In the genomic region with DNA sequence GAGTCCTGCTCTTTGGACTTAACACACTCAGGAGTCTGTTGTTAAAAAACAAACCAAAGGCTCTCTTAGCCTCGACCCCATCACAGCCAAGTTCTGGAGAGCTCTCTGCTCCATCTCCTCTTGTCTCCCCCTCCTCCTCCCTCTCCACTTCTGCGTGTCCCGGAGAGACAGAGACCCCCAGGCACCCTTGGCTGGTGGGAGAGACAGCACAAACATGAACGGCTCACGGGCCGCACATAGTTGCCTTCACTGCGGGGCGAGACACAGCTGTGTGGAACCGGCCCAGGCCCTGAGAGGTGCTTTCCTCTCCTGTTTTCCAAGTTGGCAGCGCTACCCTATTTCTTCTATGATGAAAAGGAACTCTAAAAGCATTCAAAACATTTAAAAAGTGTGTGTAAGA, we compare ENCODE assay signal across 17 cellular contexts. TPM values are rescaled to one million over a fixed set of nuclear protein-coding genes. Genes with fewer than 3 reads are reported as not detected.
A peak's percentile ranks its signal among the peaks of the same experiment; 100 is the strongest.
DNase-seq lines count a peak whose midpoint lies in the region; ATAC-seq, FAIRE-seq and TF ChIP-seq lines count a peak whose summit lies in the region.
"Had no signal": no experiment of that assay in that cellular context is flagged by ENCODE, and none has a peak within 500 bp of the region (broad histone marks: within the 10 kb centered on the region; RNA-seq: fewer than 3 reads in every experiment).

No MANE protein-coding gene starts in this region.

- H3K4me1 ChIP-seq in right atrium auricular region (no peaks in the 10 kb centered on the region), astrocyte (ENCODE audit: insufficient read depth, low read length) (no peaks in the 10 kb centered on the region), neuronal stem cell (ENCODE audit: control insufficient read depth in 2 of 2, insufficient read depth in 1 of 2, low read depth in 1 of 2, low read length in 2 of 2) (peaks cover 9 to 29% of the 10 kb centered on the region in 2 donors), aorta (ENCODE audit: control insufficient read depth in 1 of 2, insufficient read depth in 2 of 2, low read length in 2 of 2) (no peaks in the 10 kb centered on the region)

- H3K4me1 Mint-ChIP-seq in astrocyte (ENCODE audit: low read depth, unreplicated experiment) = no peaks in the 10 kb centered on the region
- H3K4me1 Mint-ChIP-seq in stimulated activated naive CD8-positive, alpha-beta T cell treated with anti-CD3 and anti-CD28 coated beads, Interleukin-15, amount 100 ng/mL, for 72 hours = no peaks in the 10 kb centered on the region
- H3K4me1 Mint-ChIP-seq: CD14-positive monocyte had no signal

- H3K9me3 ChIP-seq in right atrium auricular region (peaks cover 0 to 7% of the 10 kb centered on the region in 2 donors), astrocyte (ENCODE audit: insufficient read depth, low read depth, low read length) (peaks cover 6% of the 10 kb centered on the region), neuronal stem cell (replicated peaks in 1 of 2; ENCODE audit: control insufficient read depth in 2 of 2, insufficient read depth in 1 of 2, low read depth in 1 of 2, low read length in 2 of 2) (peaks cover 13 to 15% of the 10 kb centered on the region in 2 donors), aorta (ENCODE audit: control insufficient read depth, low read length) (no peaks in the 10 kb centered on the region)

- H3K9me3 Mint-ChIP-seq in astrocyte (ENCODE audit: unreplicated experiment) = peaks cover 6% of the 10 kb centered on the region
- H3K9me3 Mint-ChIP-seq in stimulated activated naive CD8-positive, alpha-beta T cell treated with anti-CD3 and anti-CD28 coated beads, Interleukin-15, amount 100 ng/mL, for 72 hours = peaks cover 12 to 21% of the 10 kb centered on the region in 2 donors

- H3K27me3 Mint-ChIP-seq in astrocyte (ENCODE audit: low read depth, unreplicated experiment) = peaks cover 20% of the 10 kb centered on the region
- H3K27me3 Mint-ChIP-seq in stimulated activated naive CD8-positive, alpha-beta T cell treated with anti-CD3 and anti-CD28 coated beads, Interleukin-15, amount 100 ng/mL, for 72 hours = peaks cover 21% of the 10 kb centered on the region

- peak overlapping the region; percentile 59 for H2BK12ac ChIP-seq in neuronal stem cell (ENCODE audit: low read length)

- no peak overlapping the region for H3K9ac ChIP-seq in astrocyte (ENCODE audit: low read length)
- no peak overlapping the region for H3K9ac ChIP-seq in neuronal stem cell (ENCODE audit: low read depth, low read length, poor library complexity)

- ATAC-seq in aorta (ENCODE audit: low FRiP score) = no peak
- ATAC-seq in stimulated activated naive CD8-positive, alpha-beta T cell treated with anti-CD3 and anti-CD28 coated beads, Interleukin-15, amount 100 ng/mL, for 72 hours = no peak

- H3K4me3 Mint-ChIP-seq in astrocyte (ENCODE audit: unreplicated experiment) = peak overlapping the region; percentile 20
- H3K4me3 Mint-ChIP-seq in stimulated activated naive CD8-positive, alpha-beta T cell treated with anti-CD3 and anti-CD28 coated beads, Interleukin-15, amount 100 ng/mL, for 72 hours = no peak overlapping the region
- H3K4me3 Mint-ChIP-seq: CD14-positive monocyte had no signal

- no peaks in the 10 kb centered on the region for H3K79me2 ChIP-seq in astrocyte (ENCODE audit: insufficient read depth, low read length)

- H3K18ac ChIP-seq in neuronal stem cell (ENCODE audit: low read length) = peak overlapping the region; percentile 76

- no peak for TF ChIP-seq CTCF in right atrium auricular region (IDR thresholded peaks at IDR 0.05)
- TF ChIP-seq CTCF in astrocyte (IDR thresholded peaks at IDR 0.05; ENCODE audit: insufficient read depth, low read depth, low read length) = no peak

- no peak overlapping the region for H3K4ac ChIP-seq in neuronal stem cell (ENCODE audit: low read length)

- H2BK5ac ChIP-seq in neuronal stem cell (ENCODE audit: low read length) = peak overlapping the region; percentile 72

- H3K36me3 ChIP-seq in right atrium auricular region (no peaks in the 10 kb centered on the region), astrocyte (ENCODE audit: insufficient read depth, low read length) (no peaks in the 10 kb centered on the region), neuronal stem cell (replicated peaks in 1 of 2; ENCODE audit: control insufficient read depth in 2 of 2, insufficient read depth in 2 of 2, low read length in 2 of 2) (no peaks in the 10 kb centered on the region), aorta (ENCODE audit: control insufficient read depth in 1 of 2, insufficient read depth in 2 of 2, low read length in 1 of 2) (no peaks in the 10 kb centered on the region)

- peaks cover 4% of the 10 kb centered on the region for H3K79me1 ChIP-seq in neuronal stem cell (ENCODE audit: low read depth, low read length)

- peak overlapping the region; percentile 18 for H2BK15ac ChIP-seq in neuronal stem cell (ENCODE audit: low read length)

- peak; percentile 46 for DNase-seq in cardiac septum (ENCODE audit: low spot score)
- DNase-seq in right atrium auricular region (ENCODE audit: low spot score) = no peak
- DNase-seq in astrocyte (ENCODE audit: low read depth) = no peak
- no peak for DNase-seq in neuronal stem cell (ENCODE audit: low spot score)
- DNase-seq in aorta = peak; percentile 30 to 63
- no peak for DNase-seq in stimulated activated naive CD8-positive, alpha-beta T cell treated with anti-CD3 and anti-CD28 coated beads, Interleukin-15, amount 100 ng/mL, for 72 hours
- DNase-seq in NCI-H2171 treated with DMSO at 0.1 percent for 48 hours (lab: John Stamatoyannopoulos, UW) = no peak
- DNase-seq: AML-193, DMS153, EL, NCI-H1092 treated with DMSO at 0.1 percent for 48 hours, NCI-H2081 treated with DMSO at 0.1 percent for 48 hours, NCI-H510A treated with DMSO at 0.1 percent for 48 hours, PC-9 had no signal

- H3K4me2 ChIP-seq in astrocyte (ENCODE audit: low read length) (no peak overlapping the region), neuronal stem cell (ENCODE audit: insufficient read depth, low read length, poor library complexity, severe bottlenecking) (no peak overlapping the region)
- H3K4me2 ChIP-seq: PC-9 had no signal

- no peak overlapping the region for H3K27ac Mint-ChIP-seq in astrocyte (ENCODE audit: unreplicated experiment)
- no peak overlapping the region for H3K27ac Mint-ChIP-seq in stimulated activated naive CD8-positive, alpha-beta T cell treated with anti-CD3 and anti-CD28 coated beads, Interleukin-15, amount 100 ng/mL, for 72 hours

- H3K4me3 ChIP-seq in right atrium auricular region (no peak overlapping the region), astrocyte (ENCODE audit: insufficient read depth, low read depth, low read length) (no peak overlapping the region), neuronal stem cell (ENCODE audit: low read length in 2 of 2) (no peak overlapping the region), aorta (ENCODE audit: low read length in 2 of 2) (no peak overlapping the region)
- H3K4me3 ChIP-seq: PC-9 had no signal

- peak overlapping the region; percentile 40 for H3K23ac ChIP-seq in neuronal stem cell (ENCODE audit: low read depth, low read length, poor library complexity)

- H4K8ac ChIP-seq in neuronal stem cell (ENCODE audit: low read depth, low read length) = no peak overlapping the region

- no peaks in the 10 kb centered on the region for H3K27me3 ChIP-seq in right atrium auricular region
- H3K27me3 ChIP-seq in astrocyte (ENCODE audit: insufficient read depth, low read length) = peaks cover 12% of the 10 kb centered on the region
- H3K27me3 ChIP-seq in neuronal stem cell (ENCODE audit: control insufficient read depth in 3 of 3, insufficient read depth in 3 of 3, low read depth in 1 of 3, low read length in 3 of 3) = no peaks in the 10 kb centered on the region
- H3K27me3 ChIP-seq in aorta (ENCODE audit: control insufficient read depth in 1 of 2, insufficient read depth in 2 of 2, low read length in 1 of 2) = no peaks in the 10 kb centered on the region

- H3K36me3 Mint-ChIP-seq in astrocyte (ENCODE audit: low read depth, unreplicated experiment) = peaks cover 2% of the 10 kb centered on the region
- H3K36me3 Mint-ChIP-seq: CD14-positive monocyte had no signal

- no CpG with 5 or more reads among the region's 10 CpGs for WGBS in neuronal stem cell (ENCODE audit: extremely low coverage in 2 of 2, insufficient read length in 2 of 2, insufficient replicate concordance in 1 of 2), 2 donors
- 69 to 73% methylated on average over 10 of the region's 10 CpGs for WGBS in aorta, 2 donors

- intact Hi-C loops in cardiac septum (cut with DNase I) = no loop called here
- intact Hi-C loops in aorta (cut with DNase I) = no loop called here

- H3K14ac ChIP-seq in neuronal stem cell (ENCODE audit: low read length) = no peak overlapping the region

- no peaks in the 10 kb centered on the region for H4K20me1 ChIP-seq in astrocyte (ENCODE audit: insufficient read depth, low read length)

- H3K27ac ChIP-seq in right atrium auricular region (no peak overlapping the region), astrocyte (ENCODE audit: low read depth, low read length) (no peak overlapping the region), neuronal stem cell (replicated peaks; ENCODE audit: low read length) (no peak overlapping the region), aorta (ENCODE audit: low read depth in 1 of 2, low read length in 2 of 2) (no peak overlapping the region)
- H3K27ac ChIP-seq: PC-9 had no signal

- no peak for FAIRE-seq in astrocyte (lab: Jason Lieb, UNC)
- FAIRE-seq: H54 had no signal

- H2BK120ac ChIP-seq in neuronal stem cell (ENCODE audit: low read depth, low read length) = no peak overlapping the region

- H4K91ac ChIP-seq in neuronal stem cell (ENCODE audit: low read depth, low read length, poor library complexity) = no peak overlapping the region

- H2AK5ac ChIP-seq in neuronal stem cell (ENCODE audit: low read depth, low read length) = peak overlapping the region; percentile 92

- H2AFZ ChIP-seq in astrocyte (ENCODE audit: low read depth, low read length) = no peak overlapping the region
- H2AFZ ChIP-seq in neuronal stem cell (ENCODE audit: low read length) = no peak overlapping the region
- H2AFZ ChIP-seq: PC-9 had no signal

RNA-seq across cellular contexts. Expression of a gene that starts 23.3 kb away (rescaled TPM):
- total RNA-seq in cardiac septum (not detected), right atrium auricular region (under 1 TPM in 1 of 2 donors, not detected in 1; 0.15 TPM), astrocyte (0.17 TPM in 1 of 2 replicates, not detected in the other), aorta (not detected)
- polyA plus RNA-seq in neuronal stem cell (2013, experiment 1 of 2) = 3.1 TPM
- 3.2 TPM for polyA plus RNA-seq in neuronal stem cell (2013, experiment 2 of 2)
- polyA plus RNA-seq in aorta = not detected
- total RNA-seq: MCF 10A, PC-9 had no signal
- polyA plus RNA-seq: CD14-positive monocyte had no signal

RNA-seq across cellular contexts. Expression of a gene that starts 33.6 kb away (rescaled TPM):
- not detected for total RNA-seq in cardiac septum
- not detected for total RNA-seq in right atrium auricular region
- not detected in 2 replicates for total RNA-seq in astrocyte
- polyA plus RNA-seq in neuronal stem cell (2013, experiment 1 of 2) = not detected
- not detected for polyA plus RNA-seq in neuronal stem cell (2013, experiment 2 of 2)
- total RNA-seq in aorta = not detected
- polyA plus RNA-seq in aorta = not detected
- total RNA-seq: MCF 10A, PC-9 had no signal
- polyA plus RNA-seq: CD14-positive monocyte had no signal

RNA-seq across cellular contexts. Expression of a gene that starts 56.8 kb away (rescaled TPM):
- total RNA-seq in cardiac septum (not detected), right atrium auricular region (not detected), astrocyte (0.34 TPM in 1 of 2 replicates, not detected in the other), aorta (not detected)
- polyA plus RNA-seq in neuronal stem cell (2013, experiment 1 of 2) = 0.10 TPM
- 0.08 TPM for polyA plus RNA-seq in neuronal stem cell (2013, experiment 2 of 2)
- polyA plus RNA-seq in aorta = not detected
- total RNA-seq: MCF 10A, PC-9 had no signal

Comparison
In these comparisons a context has a peak if more than half of its experiments do, and no peak if none do; other contexts are left out.
1. DNase-seq: peak in cardiac septum (single experiment) and aorta (2 of 2); none in right atrium auricular region (single experiment), astrocyte (single experiment), neuronal stem cell (single experiment), stimulated activated naive CD8-positive, alpha-beta T cell treated with anti-CD3 and anti-CD28 coated beads, Interleukin-15, amount 100 ng/mL, for 72 hours (0 of 2) and NCI-H2171 treated with DMSO at 0.1 percent for 48 hours (single experiment).